Comparison of ENCODE assay signal across 1 cellular context in the genomic region with DNA sequence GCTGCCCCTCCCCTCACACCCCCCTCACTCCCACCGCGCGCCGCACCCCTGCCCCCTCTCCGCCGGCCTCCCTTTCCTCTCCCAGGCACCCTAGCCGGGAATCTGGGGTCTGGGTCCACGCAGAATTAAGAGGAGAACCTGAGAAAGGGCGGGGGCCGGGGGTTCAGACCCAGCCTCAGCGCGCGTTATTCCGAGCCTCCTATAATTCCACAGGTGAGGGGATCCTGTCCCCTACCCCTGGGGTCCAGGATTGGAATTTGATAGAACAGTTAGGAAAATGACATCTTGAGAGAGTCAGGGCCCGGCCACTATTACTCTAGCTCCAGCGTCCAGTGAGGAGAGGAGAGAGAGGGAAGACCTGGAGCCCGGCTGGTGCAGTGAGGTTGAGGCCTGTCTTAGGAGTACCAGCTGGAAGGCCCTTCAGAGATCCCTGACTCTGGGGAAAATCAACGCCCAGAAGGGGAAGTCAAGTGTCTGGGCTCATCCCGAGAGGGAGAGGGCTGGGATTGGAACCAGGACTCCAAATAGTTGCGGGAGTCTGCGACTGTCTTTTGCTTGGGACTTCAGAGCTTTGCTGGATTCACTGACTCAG.
TF ChIP-seq lines count a peak whose summit lies in the region.

No MANE protein-coding gene starts in this region.

TF ChIP-seq in A549, 52 proteins besides CTCF, POLR2A, EP300 and RAD21 (continued from another document):
- TF ChIP-seq GATA3 (IDR thresholded peaks at IDR 0.05; ENCODE audit: borderline replicate concordance), result no peak
- TF ChIP-seq MAZ (IDR thresholded peaks at IDR 0.05; ENCODE audit: borderline replicate concordance, low read depth, low read length), result no peak
- no peak for TF ChIP-seq KDM5A (IDR thresholded peaks at IDR 0.05)
- no peak for TF ChIP-seq ZC3H11A (IDR thresholded peaks at IDR 0.05)
- TF ChIP-seq, protein P1, sequence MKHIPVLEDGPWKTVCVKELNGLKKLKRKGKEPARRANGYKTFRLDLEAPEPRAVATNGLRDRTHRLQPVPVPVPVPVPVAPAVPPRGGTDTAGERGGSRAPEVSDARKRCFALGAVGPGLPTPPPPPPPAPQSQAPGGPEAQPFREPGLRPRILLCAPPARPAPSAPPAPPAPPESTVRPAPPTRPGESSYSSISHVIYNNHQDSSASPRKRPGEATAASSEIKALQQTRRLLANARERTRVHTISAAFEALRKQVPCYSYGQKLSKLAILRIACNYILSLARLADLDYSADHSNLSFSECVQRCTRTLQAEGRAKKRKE (CRISPR knock-in tag; IDR thresholded peaks at IDR 0.05; ENCODE audit: low read depth), result no peak
- TF ChIP-seq, protein P2, sequence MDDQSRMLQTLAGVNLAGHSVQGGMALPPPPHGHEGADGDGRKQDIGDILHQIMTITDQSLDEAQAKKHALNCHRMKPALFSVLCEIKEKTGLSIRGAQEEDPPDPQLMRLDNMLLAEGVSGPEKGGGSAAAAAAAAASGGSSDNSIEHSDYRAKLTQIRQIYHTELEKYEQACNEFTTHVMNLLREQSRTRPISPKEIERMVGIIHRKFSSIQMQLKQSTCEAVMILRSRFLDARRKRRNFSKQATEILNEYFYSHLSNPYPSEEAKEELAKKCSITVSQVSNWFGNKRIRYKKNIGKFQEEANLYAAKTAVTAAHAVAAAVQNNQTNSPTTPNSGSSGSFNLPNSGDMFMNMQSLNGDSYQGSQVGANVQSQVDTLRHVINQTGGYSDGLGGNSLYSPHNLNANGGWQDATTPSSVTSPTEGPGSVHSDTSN (IDR thresholded peaks at IDR 0.05), result no peak
- TF ChIP-seq, protein P3, sequence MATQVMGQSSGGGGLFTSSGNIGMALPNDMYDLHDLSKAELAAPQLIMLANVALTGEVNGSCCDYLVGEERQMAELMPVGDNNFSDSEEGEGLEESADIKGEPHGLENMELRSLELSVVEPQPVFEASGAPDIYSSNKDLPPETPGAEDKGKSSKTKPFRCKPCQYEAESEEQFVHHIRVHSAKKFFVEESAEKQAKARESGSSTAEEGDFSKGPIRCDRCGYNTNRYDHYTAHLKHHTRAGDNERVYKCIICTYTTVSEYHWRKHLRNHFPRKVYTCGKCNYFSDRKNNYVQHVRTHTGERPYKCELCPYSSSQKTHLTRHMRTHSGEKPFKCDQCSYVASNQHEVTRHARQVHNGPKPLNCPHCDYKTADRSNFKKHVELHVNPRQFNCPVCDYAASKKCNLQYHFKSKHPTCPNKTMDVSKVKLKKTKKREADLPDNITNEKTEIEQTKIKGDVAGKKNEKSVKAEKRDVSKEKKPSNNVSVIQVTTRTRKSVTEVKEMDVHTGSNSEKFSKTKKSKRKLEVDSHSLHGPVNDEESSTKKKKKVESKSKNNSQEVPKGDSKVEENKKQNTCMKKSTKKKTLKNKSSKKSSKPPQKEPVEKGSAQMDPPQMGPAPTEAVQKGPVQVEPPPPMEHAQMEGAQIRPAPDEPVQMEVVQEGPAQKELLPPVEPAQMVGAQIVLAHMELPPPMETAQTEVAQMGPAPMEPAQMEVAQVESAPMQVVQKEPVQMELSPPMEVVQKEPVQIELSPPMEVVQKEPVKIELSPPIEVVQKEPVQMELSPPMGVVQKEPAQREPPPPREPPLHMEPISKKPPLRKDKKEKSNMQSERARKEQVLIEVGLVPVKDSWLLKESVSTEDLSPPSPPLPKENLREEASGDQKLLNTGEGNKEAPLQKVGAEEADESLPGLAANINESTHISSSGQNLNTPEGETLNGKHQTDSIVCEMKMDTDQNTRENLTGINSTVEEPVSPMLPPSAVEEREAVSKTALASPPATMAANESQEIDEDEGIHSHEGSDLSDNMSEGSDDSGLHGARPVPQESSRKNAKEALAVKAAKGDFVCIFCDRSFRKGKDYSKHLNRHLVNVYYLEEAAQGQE (IDR thresholded peaks at IDR 0.05), result no peak
- TF ChIP-seq EHMT2 (IDR thresholded peaks at IDR 0.05; ENCODE audit: low read depth), result no peak
